Comparison of ENCODE assay signal across 9 cellular contexts in genomic region chr3:72887723-72888545, GRCh38. TPM values are rescaled to one million over a fixed set of nuclear protein-coding genes. Genes with fewer than 3 reads are reported as not detected.
DNase-seq lines count a peak whose midpoint lies in the region; ATAC-seq and TF ChIP-seq lines count a peak whose summit lies in the region.
"Had no signal": no experiment of that assay in that cellular context is flagged by ENCODE, and none has a peak within 500 bp of the region (broad histone marks: within the 10 kb centered on the region; RNA-seq: fewer than 3 reads in every experiment).

Gene GXYLT2, plus strand, starts transcription at chr3:72888046. Its CDS starts 188 bp downstream, at chr3:72888234.

- H3K9ac ChIP-seq in duodenal mucosa (ENCODE audit: low read depth in 1 of 2, low read length in 2 of 2) (no peak within 1 kb of the TSS), liver (ENCODE audit: low read depth in 1 of 2, low read length in 2 of 2) (no peak within 1 kb of the TSS)

- H3K9me3 ChIP-seq in duodenal mucosa (ENCODE audit: control insufficient read depth in 1 of 2, low read length in 2 of 2), result peaks cover 4 to 5% of the 10 kb centered on the region in 2 donors
- H3K9me3 ChIP-seq in liver (ENCODE audit: control insufficient read depth in 4 of 4, low read length in 3 of 4), result peaks cover 0 to 6% (median 1%) of the 10 kb centered on the region in 4 donors

- under 1% methylated on average over 96 of the region's 96 CpGs for WGBS in liver

- DNase-seq in COR-L47 (lab: John Stamatoyannopoulos, UW), result peak; percentile 31
- DNase-seq in NCI-H1105 treated with DMSO at 0.1 percent for 48 hours (lab: John Stamatoyannopoulos, UW), result peak; percentile 53
- DNase-seq in stimulated activated CD4-positive, alpha-beta T cell treated with anti-CD3 and anti-CD28 coated beads, Interleukin-4, amount 100 ng/mL, for 24 hours, result peak; percentile 16
- no peak for DNase-seq in central memory CD4-positive, alpha-beta T cell

- peak within 1 kb of the TSS; percentile 50 to 54 for H3K4me3 ChIP-seq in duodenal mucosa (ENCODE audit: low read depth in 1 of 2, low read length in 2 of 2)
- peak within 1 kb of the TSS in 2 of 3 donors; percentile 45 to 82 for H3K4me3 ChIP-seq in liver (ENCODE audit: low read depth in 1 of 3, low read length in 3 of 3)

- H3K4me1 ChIP-seq in duodenal mucosa (ENCODE audit: control insufficient read depth in 1 of 2, insufficient read depth in 2 of 2, low read length in 2 of 2) (peaks cover 0 to 11% of the 10 kb centered on the region in 2 donors), liver (ENCODE audit: control insufficient read depth in 4 of 4, insufficient read depth in 4 of 4, low read length in 3 of 4) (peaks cover 0 to 12% (median 10%) of the 10 kb centered on the region in 4 donors)

- peaks cover 38 to 44% of the 10 kb centered on the region in 2 donors for H3K27me3 ChIP-seq in duodenal mucosa (ENCODE audit: control insufficient read depth in 1 of 2, insufficient read depth in 2 of 2, low read length in 2 of 2)
- peaks cover 0 to 4% (median under 1%) of the 10 kb centered on the region in 4 donors for H3K27me3 ChIP-seq in liver (ENCODE audit: control insufficient read depth in 4 of 4, insufficient read depth in 4 of 4, low read length in 3 of 4)

- ATAC-seq in GM21737 (IDR thresholded peaks at IDR 0.05; ENCODE audit: unreplicated experiment), result peak; percentile 71

- H3K36me3 ChIP-seq in duodenal mucosa (ENCODE audit: control insufficient read depth in 1 of 2, insufficient read depth in 2 of 2, low read length in 2 of 2) (no peaks in the 10 kb centered on the region), liver (ENCODE audit: control insufficient read depth in 4 of 4, insufficient read depth in 3 of 4, low read depth in 1 of 4, low read length in 3 of 4) (no peaks in the 10 kb centered on the region)

- TF ChIP-seq CTCF in VCaP (conservative IDR thresholded peaks at IDR 0.05) (peak; percentile 64), liver (IDR thresholded peaks at IDR 0.05; ENCODE audit: low read depth, low read length, missing input control) (no peak)

- peak within 1 kb of the TSS; percentile 35; the same call in 1 of the 2 replicates for H3K27ac ChIP-seq in VCaP
- H3K27ac ChIP-seq in duodenal mucosa (ENCODE audit: low read depth, low read length), result no peak within 1 kb of the TSS
- no peak within 1 kb of the TSS for H3K27ac ChIP-seq in liver (ENCODE audit: low read depth in 1 of 2, low read length in 2 of 2)

- no peak for TF ChIP-seq RAD21 in liver (IDR thresholded peaks at IDR 0.05)

TF ChIP-seq in liver, 16 proteins besides CTCF, POLR2A, EP300 and RAD21:
- TF ChIP-seq FOXA2 (IDR thresholded peaks at IDR 0.05), result no peak

RNA-seq across cellular contexts. Expression of gene GXYLT2, which starts in this region (rescaled TPM):
- total RNA-seq in liver, result under 1 TPM; 0.08 to 0.98 TPM
- under 1 TPM; 0.06 to 0.13 TPM for polyA plus RNA-seq in liver
- total RNA-seq: T-helper 2 cell treated with Interferon-gamma antibody and Interleukin-4, amounts not matched to agents 100 ng/mL and 5 ng/mL, for 36 hours had no signal
